Comparison of ENCODE assay signal across 25 cellular contexts in the genomic region with DNA sequence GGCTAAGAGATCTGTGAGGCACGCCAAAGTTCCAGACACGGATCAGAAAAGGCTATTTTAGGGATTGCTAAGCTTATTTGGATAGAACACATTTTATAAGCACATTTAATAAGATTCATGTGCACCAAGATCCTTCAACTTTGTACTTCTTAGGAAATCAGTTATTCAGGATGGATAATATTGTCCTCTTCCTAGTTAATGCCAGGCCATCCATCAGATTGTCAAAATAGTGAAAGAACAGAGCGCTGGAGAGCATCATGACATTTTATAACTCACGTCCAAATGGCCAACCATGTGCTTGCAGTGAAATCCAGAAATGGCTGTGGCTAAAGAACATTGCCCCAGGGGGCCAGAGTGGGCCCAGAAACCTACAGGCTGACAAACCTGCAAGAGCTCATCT.
"Had no signal": no experiment of that assay in that cellular context is flagged by ENCODE, and none has a peak within 500 bp of the region (broad histone marks: within the 10 kb centered on the region; RNA-seq: fewer than 3 reads in every experiment).

No MANE protein-coding gene starts in this region.

- H3K27ac ChIP-seq: brain microvascular endothelial cell, KMS-11 had no signal

- DNase-seq: activated CD4-positive, alpha-beta T cell treated with anti-CD3 and anti-CD28 coated beads, Interleukin-2, amount 10 ng/mL, durations not matched to agents 24 days and 14 days; activated CD4-positive, alpha-beta T cell treated with anti-CD3 and anti-CD28 coated beads, Interleukin-2, amount 50 U/mL, for 4 hours; activated CD8-positive, alpha-beta T cell treated with anti-CD3 and anti-CD28 coated beads for 36 hours; activated effector memory CD4-positive, alpha-beta T cell treated with anti-CD3 and anti-CD28 coated beads, Interleukin-2, amount 50 U/mL, for 16 hours; activated naive CD4-positive, alpha-beta T cell treated with Interleukin-2 at 50 U/mL for 16 hours; activated naive CD8-positive, alpha-beta T cell treated with anti-CD3 and anti-CD28 coated beads, Interleukin-2, amount 10 ng/mL, durations not matched to agents 7 days and 5 days; activated T-cell treated with anti-CD3 and anti-CD28 coated beads, Interleukin-2, amount 50 U/mL, for 1 hour; activated T-cell treated with anti-CD3 and anti-CD28 coated beads, Interleukin-2, amount 50 U/mL, for 72 hours; anterior cingulate cortex; brain microvascular endothelial cell; MM.1S; MV-4-11; NCI-H1092; NCI-H1436 treated with DMSO at 0.1 percent for 48 hours; NCI-H1694 treated with DMSO at 0.1 percent for 48 hours; NCI-H2029; NCI-H345; NCI-H524 treated with DMSO at 0.1 percent for 48 hours; SIG-M5 had no signal

- H3K27me3 Mint-ChIP-seq: activated CD8-positive, alpha-beta T cell treated with anti-CD3 and anti-CD28 coated beads for 36 hours had no signal

- H3K36me3 ChIP-seq: brain microvascular endothelial cell had no signal

- FAIRE-seq: TTC549 had no signal

- H3K36me3 Mint-ChIP-seq: activated naive CD4-positive, alpha-beta T cell treated with anti-CD3 and anti-CD28 coated beads, Interleukin-2, amount 50 U/mL, for 24 hours; activated naive CD8-positive, alpha-beta T cell treated with anti-CD3 and anti-CD28 coated beads, Interleukin-2, amount 10 ng/mL, durations not matched to agents 7 days and 5 days had no signal

- H3K27ac Mint-ChIP-seq: activated CD4-positive, alpha-beta T cell treated with anti-CD3 and anti-CD28 coated beads, Interleukin-2, amount 10 ng/mL, durations not matched to agents 24 days and 14 days; activated CD8-positive, alpha-beta T cell treated with anti-CD3 and anti-CD28 coated beads for 36 hours; activated naive CD4-positive, alpha-beta T cell treated with anti-CD3 and anti-CD28 coated beads, Interleukin-2, amount 50 U/mL, for 24 hours; activated naive CD8-positive, alpha-beta T cell treated with anti-CD3 and anti-CD28 coated beads, Interleukin-2, amount 10 ng/mL, durations not matched to agents 7 days and 5 days; activated T-cell treated with anti-CD3 and anti-CD28 coated beads, Interleukin-2, amount 50 U/mL, for 72 hours; activated T-helper 17 cell treated with anti-CD3 and anti-CD28 coated beads, Interleukin-2, amount 50 U/mL, for 72 hours had no signal

- H3K4me3 Mint-ChIP-seq: activated CD4-positive, alpha-beta T cell treated with anti-CD3 and anti-CD28 coated beads, Interleukin-2, amount 10 ng/mL, durations not matched to agents 24 days and 14 days; activated CD8-positive, alpha-beta T cell treated with anti-CD3 and anti-CD28 coated beads for 36 hours; activated naive CD4-positive, alpha-beta T cell treated with anti-CD3 and anti-CD28 coated beads, Interleukin-2, amount 50 U/mL, for 24 hours; activated naive CD8-positive, alpha-beta T cell treated with anti-CD3 and anti-CD28 coated beads, Interleukin-2, amount 10 ng/mL, durations not matched to agents 7 days and 5 days; activated T-cell treated with anti-CD3 and anti-CD28 coated beads, Interleukin-2, amount 50 U/mL, for 72 hours; activated T-helper 17 cell treated with anti-CD3 and anti-CD28 coated beads, Interleukin-2, amount 50 U/mL, for 72 hours had no signal

- H3K4me1 Mint-ChIP-seq: activated CD4-positive, alpha-beta T cell treated with anti-CD3 and anti-CD28 coated beads, Interleukin-2, amount 10 ng/mL, durations not matched to agents 24 days and 14 days; activated T-helper 17 cell treated with anti-CD3 and anti-CD28 coated beads, Interleukin-2, amount 50 U/mL, for 72 hours had no signal

- H3K27me3 ChIP-seq: brain microvascular endothelial cell had no signal

- H3K9me3 Mint-ChIP-seq: activated CD4-positive, alpha-beta T cell treated with anti-CD3 and anti-CD28 coated beads, Interleukin-2, amount 10 ng/mL, durations not matched to agents 24 days and 14 days; activated CD8-positive, alpha-beta T cell treated with anti-CD3 and anti-CD28 coated beads for 36 hours; activated naive CD4-positive, alpha-beta T cell treated with anti-CD3 and anti-CD28 coated beads, Interleukin-2, amount 50 U/mL, for 24 hours; activated naive CD8-positive, alpha-beta T cell treated with anti-CD3 and anti-CD28 coated beads, Interleukin-2, amount 10 ng/mL, durations not matched to agents 7 days and 5 days; activated T-cell treated with anti-CD3 and anti-CD28 coated beads, Interleukin-2, amount 50 U/mL, for 72 hours; activated T-helper 17 cell treated with anti-CD3 and anti-CD28 coated beads, Interleukin-2, amount 50 U/mL, for 72 hours had no signal

- ATAC-seq: activated CD8-positive, alpha-beta T cell treated with anti-CD3 and anti-CD28 coated beads for 36 hours; activated T-cell treated with anti-CD3 and anti-CD28 coated beads, Interleukin-2, amount 50 U/mL, for 72 hours; activated T-helper 17 cell treated with anti-CD3 and anti-CD28 coated beads, Interleukin-2, amount 50 U/mL, for 72 hours; Panc1; SK-N-SH treated with all-trans-retinoic acid at 6 μM for 48 hours had no signal
